Comparison of ENCODE assay signal across 30 cellular contexts in the genomic region with DNA sequence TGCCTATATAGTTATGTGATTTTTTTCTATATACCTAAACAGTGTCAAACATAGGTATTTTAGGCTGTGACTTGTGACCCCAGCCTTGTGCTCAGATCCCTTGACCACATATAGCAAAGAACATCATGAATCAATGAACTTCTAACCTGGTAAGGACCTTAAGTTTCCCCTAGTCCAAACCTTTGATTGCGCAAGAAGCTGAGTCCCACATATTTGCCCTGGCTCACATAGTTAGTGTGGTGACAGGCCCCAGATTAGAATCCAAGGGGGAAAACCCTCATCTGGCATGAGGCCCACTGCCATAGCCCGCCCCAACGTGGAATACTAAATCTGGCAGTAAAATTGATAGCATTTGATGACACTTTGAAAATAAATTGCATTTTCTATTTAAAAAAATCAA.
"Had no signal": no experiment of that assay in that cellular context is flagged by ENCODE, and none has a peak within 500 bp of the region (broad histone marks: within the 10 kb centered on the region; RNA-seq: fewer than 3 reads in every experiment).

No MANE protein-coding gene starts in this region.

- H3K27me3 ChIP-seq: adrenal gland, ascending aorta, breast epithelium, dorsolateral prefrontal cortex, esophagus muscularis mucosa, foreskin keratinocyte, gastrocnemius medialis, heart right ventricle, hepatocyte had no signal

- H2AFZ ChIP-seq: hepatocyte had no signal

- H3K4me1 ChIP-seq: adrenal gland, ascending aorta, breast epithelium, esophagus muscularis mucosa, gastrocnemius medialis, heart right ventricle had no signal

- H3K4me2 ChIP-seq: hepatocyte had no signal

- H3K36me3 ChIP-seq: adrenal gland, ascending aorta, breast epithelium, esophagus muscularis mucosa, gastrocnemius medialis, heart right ventricle had no signal

- DNase-seq: activated CD4-positive, alpha-beta memory T cell treated with anti-CD3 and anti-CD28 coated beads for 36 hours; activated CD4-positive, alpha-beta T cell treated with anti-CD3 and anti-CD28 coated beads for 36 hours; activated CD4-positive, alpha-beta T cell treated with anti-CD3 and anti-CD28 coated beads, Interleukin-2, amount 10 ng/mL, durations not matched to agents 24 days and 14 days; activated CD4-positive, CD25-positive, alpha-beta regulatory T cell; activated CD4-positive, CD25-positive, alpha-beta regulatory T cell treated with anti-CD3 and anti-CD28 coated beads, Interleukin-2, amount 50 U/mL, for 72 hours; activated CD8-positive, alpha-beta memory T cell treated with anti-CD3 and anti-CD28 coated beads, Interleukin-2, amount 10 ng/mL, durations not matched to agents 7 days and 5 days; activated CD8-positive, alpha-beta memory T cell treated with anti-CD3 and anti-CD28 coated beads, Interleukin-2, amount 50 U/mL, for 4 hours; activated CD8-positive, alpha-beta T cell treated with anti-CD3 and anti-CD28 coated beads, Interleukin-2, amount 10 ng/mL, durations not matched to agents 7 days and 5 days; activated effector memory CD4-positive, alpha-beta T cell treated with anti-CD3 and anti-CD28 coated beads, Interleukin-2, amount 50 U/mL, for 16 hours; activated naive CD4-positive, alpha-beta T cell treated with anti-CD3 and anti-CD28 coated beads for 36 hours; activated naive CD8-positive, alpha-beta T cell treated with anti-CD3 and anti-CD28 coated beads for 36 hours; activated naive CD8-positive, alpha-beta T cell treated with anti-CD3 and anti-CD28 coated beads, Interleukin-2, amount 50 U/mL, for 24 hours; activated T-cell treated with anti-CD3 and anti-CD28 coated beads, Interleukin-2, amount 50 U/mL, for 1 hour; activated T-cell treated with anti-CD3 and anti-CD28 coated beads, Interleukin-2, amount 50 U/mL, for 48 hours; adrenal gland; amygdala; dorsolateral prefrontal cortex; effector memory CD4-positive, alpha-beta T cell; endodermal cell; erythroblast; foreskin keratinocyte; gastrocnemius medialis; heart right ventricle; T-helper 17 cell; T1000 had no signal

- ATAC-seq: activated CD4-positive, alpha-beta T cell treated with anti-CD3 and anti-CD28 coated beads for 36 hours; activated CD8-positive, alpha-beta memory T cell treated with anti-CD3 and anti-CD28 coated beads, Interleukin-2, amount 10 ng/mL, durations not matched to agents 7 days and 5 days; activated CD8-positive, alpha-beta T cell treated with anti-CD3 and anti-CD28 coated beads, Interleukin-2, amount 10 ng/mL, durations not matched to agents 7 days and 5 days; activated naive CD8-positive, alpha-beta T cell treated with anti-CD3 and anti-CD28 coated beads, Interleukin-2, amount 50 U/mL, for 24 hours; foreskin keratinocyte; gastrocnemius medialis; heart right ventricle; T-helper 17 cell had no signal

- H3K9me3 ChIP-seq: adrenal gland, ascending aorta, breast epithelium, esophagus muscularis mucosa, gastrocnemius medialis had no signal

- H3K79me2 ChIP-seq: hepatocyte had no signal

- H3K4me3 ChIP-seq: adrenal gland, ascending aorta, breast epithelium, coronary artery, dorsolateral prefrontal cortex, esophagus muscularis mucosa, gastrocnemius medialis, heart right ventricle, hepatocyte had no signal

- H3K27ac ChIP-seq: adrenal gland, ascending aorta, breast epithelium, coronary artery, dorsolateral prefrontal cortex, esophagus muscularis mucosa, foreskin keratinocyte, gastrocnemius medialis, heart right ventricle, hepatocyte had no signal
